Comparison of ENCODE assay signal across 33 cellular contexts in the genomic region with DNA sequence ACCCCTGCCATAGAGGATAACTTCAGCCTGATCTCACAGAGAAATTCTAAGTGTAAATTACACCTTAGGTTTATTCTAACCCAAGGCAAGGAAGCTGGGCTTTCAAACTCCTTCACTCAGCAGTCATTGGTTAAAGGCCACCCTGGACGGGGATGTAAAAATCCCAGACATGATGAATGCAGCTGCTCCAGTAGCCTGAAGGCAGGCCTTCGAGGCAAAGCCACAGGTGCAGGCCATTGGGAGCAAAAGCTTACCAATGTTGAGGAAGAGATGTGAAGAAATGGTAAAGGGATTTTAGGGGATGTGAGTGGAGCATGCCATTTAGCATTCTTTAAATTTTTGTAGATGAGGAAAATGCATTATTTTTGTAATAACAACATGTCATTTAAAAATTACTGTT.
DNase-seq lines count a peak whose midpoint lies in the region; ATAC-seq and TF ChIP-seq lines count a peak whose summit lies in the region.
"Had no signal": no experiment of that assay in that cellular context is flagged by ENCODE, and none has a peak within 500 bp of the region (broad histone marks: within the 10 kb centered on the region; RNA-seq: fewer than 3 reads in every experiment).

No MANE protein-coding gene starts in this region.

- no peak overlapping the region for H3K14ac ChIP-seq in trophoblast cell (ENCODE audit: low read length)

- no peak overlapping the region for H3K27ac Mint-ChIP-seq in GM23338
- peak overlapping the region; percentile 81 for H3K27ac Mint-ChIP-seq in mesothelial cell of epicardium
- H3K27ac Mint-ChIP-seq: B cell; CD14-positive monocyte; CD4-positive, alpha-beta memory T cell; CD4-positive, alpha-beta T cell; CD4-positive, CD25-positive, alpha-beta regulatory T cell; CD8-positive, alpha-beta memory T cell; CD8-positive, alpha-beta T cell had no signal

- WGBS in trophoblast cell (ENCODE audit: extremely low coverage, insufficient coverage, insufficient read length) = no CpG with 5 or more reads among the region's 2 CpGs

- H3K27ac ChIP-seq in GM23338 (ENCODE audit: low read depth) = no peak overlapping the region
- H3K27ac ChIP-seq in trophoblast cell (ENCODE audit: low read depth, low read length) = no peak overlapping the region
- H3K27ac ChIP-seq in effector memory CD4-positive, alpha-beta T cell (ENCODE audit: insufficient read depth, low read length, poor library complexity, severe bottlenecking) = no peak overlapping the region
- H3K27ac ChIP-seq: 22Rv1; A549; BLaER1; BLaER1 treated with 17β-estradiol and CSF1 and Interleukin-3, amounts not matched to agents 10 nM and 100 nM; C4-2B had no signal

- H3K4ac ChIP-seq in trophoblast cell (ENCODE audit: low read depth, low read length) = no peak overlapping the region

- peaks cover 1% of the 10 kb centered on the region for H3K27me3 Mint-ChIP-seq in GM23338 (ENCODE audit: insufficient read depth, low read depth, poor library complexity)
- H3K27me3 Mint-ChIP-seq in mesothelial cell of epicardium (ENCODE audit: low read depth) = no peaks in the 10 kb centered on the region
- H3K27me3 Mint-ChIP-seq: CD4-positive, alpha-beta T cell; CD4-positive, CD25-positive, alpha-beta regulatory T cell had no signal

- H3F3A ChIP-seq in GM23338 (replicated peaks; ENCODE audit: low read depth) = no peaks in the 10 kb centered on the region

- H3K9me2 ChIP-seq in GM23338 (ENCODE audit: insufficient read depth) = no peaks in the 10 kb centered on the region

- H4K12ac ChIP-seq in trophoblast cell (ENCODE audit: low read depth, low read length) = no peak overlapping the region

- H2AFZ ChIP-seq in GM23338 = peak overlapping the region; percentile 72; the same call in 1 of the 2 replicates
- no peak overlapping the region for H2AFZ ChIP-seq in trophoblast cell (ENCODE audit: insufficient read depth, low read length, poor library complexity)

- DNase-seq in GM23338 (ENCODE audit: low spot score) (no peak), mesothelial cell of epicardium (ENCODE audit: low spot score in 2 of 2, unreplicated experiment in 2 of 2) (no peak), trophoblast cell (peak; percentile 60 to 70), hypothalamus (lab: John Stamatoyannopoulos, UW) (no peak), NCI-H1092 (lab: John Stamatoyannopoulos, UW) (no peak)
- DNase-seq in effector memory CD4-positive, alpha-beta T cell = no peak
- DNase-seq: 8988T; ACHN; AML-193; BE2C; C1 segment of cervical spinal cord; Caco-2; Calu3; CD4-positive, alpha-beta memory T cell; CD4-positive, alpha-beta T cell; CD4-positive, CD25-positive, alpha-beta regulatory T cell; CD8-positive, alpha-beta memory T cell; CD8-positive, alpha-beta T cell; COR-L47; DMS 273 treated with DMSO at 0.1 percent for 48 hours; DMS153; DMS53; DMS79; DMS79 treated with DMSO at 0.1 percent for 48 hours; DND-41; EL had no signal

- TF ChIP-seq CTCF in GM23338 (conservative IDR thresholded peaks at IDR 0.05; ENCODE audit: low read depth in 2 of 2) = no peak
- TF ChIP-seq CTCF in mesothelial cell of epicardium (IDR thresholded peaks at IDR 0.05; ENCODE audit: unreplicated experiment) = no peak

- peaks cover 3% of the 10 kb centered on the region; the same call in 2 of the 3 replicates for H3K9me3 Mint-ChIP-seq in GM23338
- H3K9me3 Mint-ChIP-seq in mesothelial cell of epicardium = no peaks in the 10 kb centered on the region
- H3K9me3 Mint-ChIP-seq: CD14-positive monocyte; CD4-positive, alpha-beta T cell; CD4-positive, CD25-positive, alpha-beta regulatory T cell; CD8-positive, alpha-beta memory T cell; CD8-positive, alpha-beta T cell had no signal

- H3K4me1 Mint-ChIP-seq in GM23338 = peaks cover 3% of the 10 kb centered on the region; the same call in 2 of the 3 replicates
- H3K4me1 Mint-ChIP-seq in mesothelial cell of epicardium = peaks cover 5% of the 10 kb centered on the region
- H3K4me1 Mint-ChIP-seq: B cell; CD14-positive monocyte; CD4-positive, alpha-beta memory T cell; CD4-positive, CD25-positive, alpha-beta regulatory T cell had no signal

- no peak overlapping the region for H3K4me2 ChIP-seq in GM23338
- H3K4me2 ChIP-seq in trophoblast cell (ENCODE audit: low read length) = no peak overlapping the region
- H3K4me2 ChIP-seq: A549; BLaER1; BLaER1 treated with 17β-estradiol and CSF1 and Interleukin-3, amounts not matched to agents 10 nM and 100 nM had no signal

- no peak overlapping the region for H2BK12ac ChIP-seq in trophoblast cell (ENCODE audit: low read length)

- H3K4me3 Mint-ChIP-seq in GM23338 (no peak overlapping the region), mesothelial cell of epicardium (no peak overlapping the region)
- H3K4me3 Mint-ChIP-seq: B cell; CD14-positive monocyte; CD4-positive, alpha-beta memory T cell; CD4-positive, alpha-beta T cell; CD4-positive, CD25-positive, alpha-beta regulatory T cell; CD8-positive, alpha-beta memory T cell; CD8-positive, alpha-beta T cell had no signal

- no peaks in the 10 kb centered on the region for H3K79me1 ChIP-seq in trophoblast cell (ENCODE audit: low read length)

- no peak overlapping the region for H3K18ac ChIP-seq in trophoblast cell (ENCODE audit: low read length)

- H2BK120ac ChIP-seq in trophoblast cell (ENCODE audit: insufficient read depth, low read length, poor library complexity) = no peak overlapping the region

- H3K23ac ChIP-seq in trophoblast cell (ENCODE audit: low read length) = no peak overlapping the region

- no peaks in the 10 kb centered on the region for H3K9me3 ChIP-seq in trophoblast cell (ENCODE audit: insufficient read depth, low read depth, low read length)
- no peaks in the 10 kb centered on the region for H3K9me3 ChIP-seq in effector memory CD4-positive, alpha-beta T cell (ENCODE audit: control insufficient read depth, low read length)
- H3K9me3 ChIP-seq: A549; BLaER1; BLaER1 treated with 17β-estradiol and CSF1 and Interleukin-3, amounts not matched to agents 10 nM and 100 nM; Caco-2 had no signal

- no peak overlapping the region for H3K9ac ChIP-seq in trophoblast cell (ENCODE audit: low read length)
- H3K9ac ChIP-seq: BLaER1; BLaER1 treated with 17β-estradiol and CSF1 and Interleukin-3, amounts not matched to agents 10 nM and 100 nM had no signal

- ATAC-seq in GM23338 = no peak
- ATAC-seq: A549; CD8-positive, alpha-beta T cell had no signal

- H3K27me3 ChIP-seq in GM23338 (ENCODE audit: insufficient read depth) (no peaks in the 10 kb centered on the region), trophoblast cell (ENCODE audit: insufficient read depth, low read length) (no peaks in the 10 kb centered on the region)
- H3K27me3 ChIP-seq in effector memory CD4-positive, alpha-beta T cell (replicated peaks; ENCODE audit: control insufficient read depth, insufficient read depth, low read length, poor library complexity, severe bottlenecking) = no peaks in the 10 kb centered on the region
- H3K27me3 ChIP-seq: BE2C; BLaER1; BLaER1 treated with 17β-estradiol and CSF1 and Interleukin-3, amounts not matched to agents 10 nM and 100 nM had no signal

- H3K36me3 ChIP-seq in GM23338 (ENCODE audit: insufficient read depth) (no peaks in the 10 kb centered on the region), trophoblast cell (ENCODE audit: control insufficient read depth in 1 of 2, insufficient read depth in 2 of 2, low read length in 2 of 2) (no peaks in the 10 kb centered on the region)
- H3K36me3 ChIP-seq in effector memory CD4-positive, alpha-beta T cell (ENCODE audit: control insufficient read depth, insufficient read depth, low read length) = no peaks in the 10 kb centered on the region
- H3K36me3 ChIP-seq: BE2C; BLaER1; BLaER1 treated with 17β-estradiol and CSF1 and Interleukin-3, amounts not matched to agents 10 nM and 100 nM had no signal

- H3K36me3 Mint-ChIP-seq in GM23338 (ENCODE audit: low read depth) (no peaks in the 10 kb centered on the region), mesothelial cell of epicardium (no peaks in the 10 kb centered on the region)
- H3K36me3 Mint-ChIP-seq: CD14-positive monocyte; CD4-positive, alpha-beta memory T cell; CD4-positive, CD25-positive, alpha-beta regulatory T cell; CD8-positive, alpha-beta memory T cell; CD8-positive, alpha-beta T cell had no signal

- H2AK5ac ChIP-seq in trophoblast cell (ENCODE audit: low read length) = no peak overlapping the region

- H4K8ac ChIP-seq in trophoblast cell (ENCODE audit: low read depth, low read length) = no peak overlapping the region

- H3K4me3 ChIP-seq in GM23338 (no peak overlapping the region), trophoblast cell (ENCODE audit: low read depth, low read length) (no peak overlapping the region)
- no peak overlapping the region for H3K4me3 ChIP-seq in effector memory CD4-positive, alpha-beta T cell (ENCODE audit: insufficient read depth, low read depth, low read length, poor library complexity, severe bottlenecking)
- H3K4me3 ChIP-seq: A549; BLaER1; BLaER1 treated with 17β-estradiol and CSF1 and Interleukin-3, amounts not matched to agents 10 nM and 100 nM had no signal

- H4K91ac ChIP-seq in trophoblast cell (ENCODE audit: low read depth, low read length) = no peak overlapping the region

- no peaks in the 10 kb centered on the region for H4K20me1 ChIP-seq in GM23338 (replicated peaks; ENCODE audit: insufficient read depth)
- H4K20me1 ChIP-seq: BLaER1; BLaER1 treated with 17β-estradiol and CSF1 and Interleukin-3, amounts not matched to agents 10 nM and 100 nM had no signal

- H3K79me2 ChIP-seq in GM23338 (replicated peaks; ENCODE audit: insufficient read depth) (no peaks in the 10 kb centered on the region), trophoblast cell (ENCODE audit: control insufficient read depth, insufficient read depth, low read length, poor library complexity) (no peaks in the 10 kb centered on the region)

- H3K4me1 ChIP-seq in GM23338 (ENCODE audit: insufficient read depth) (peaks cover 7% of the 10 kb centered on the region; the same call in 1 of the 2 replicates), trophoblast cell (ENCODE audit: control insufficient read depth in 1 of 2, insufficient read depth in 2 of 2, low read length in 2 of 2) (no peaks in the 10 kb centered on the region)
- no peaks in the 10 kb centered on the region for H3K4me1 ChIP-seq in effector memory CD4-positive, alpha-beta T cell (ENCODE audit: control insufficient read depth, insufficient read depth, low read length, poor library complexity, severe bottlenecking)
- H3K4me1 ChIP-seq: A549; BE2C; BLaER1; BLaER1 treated with 17β-estradiol and CSF1 and Interleukin-3, amounts not matched to agents 10 nM and 100 nM; Caco-2 had no signal

- no peak overlapping the region for H2BK5ac ChIP-seq in trophoblast cell (ENCODE audit: low read depth, low read length, poor library complexity)

TF ChIP-seq in GM23338, 12 proteins besides CTCF, POLR2A, EP300 and RAD21 (continues in another document):
- no peak for TF ChIP-seq EZH2 (IDR thresholded peaks at IDR 0.05; ENCODE audit: low read depth, unreplicated experiment)

Comparison
In these comparisons a context has a peak if more than half of its experiments do, and no peak if none do; other contexts are left out.
1. DNase-seq: peak in trophoblast cell (2 of 2); none in GM23338 (single experiment), mesothelial cell of epicardium (0 of 2), effector memory CD4-positive, alpha-beta T cell (0 of 3), hypothalamus (0 of 51) and NCI-H1092 (single experiment).